Comparison of ENCODE assay signal across 8 cellular contexts in the genomic region with DNA sequence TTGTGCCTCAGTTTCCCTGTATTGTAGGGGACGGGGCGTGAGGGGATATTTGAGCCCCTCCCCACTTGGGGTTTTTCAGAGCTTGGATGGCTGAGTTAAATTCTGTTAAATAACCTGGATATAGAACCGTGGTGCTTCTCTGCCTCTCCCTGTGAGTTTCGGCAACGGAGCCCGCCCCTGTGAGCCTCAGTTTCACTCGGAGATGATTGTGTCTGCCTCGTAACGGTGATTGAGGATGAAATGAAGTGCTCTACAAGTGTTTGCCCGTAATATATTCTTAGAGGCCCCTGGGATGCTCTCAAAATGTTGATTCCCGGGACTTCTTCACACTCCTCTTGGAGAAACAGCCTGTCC. TPM values are rescaled to one million over a fixed set of nuclear protein-coding genes. Genes with fewer than 3 reads are reported as not detected.
A peak's percentile ranks its signal among the peaks of the same experiment; 100 is the strongest.
DNase-seq lines count a peak whose midpoint lies in the region; ATAC-seq and TF ChIP-seq lines count a peak whose summit lies in the region.

No MANE protein-coding gene starts in this region.

- H3K9ac ChIP-seq in HUES48 (ENCODE audit: low read depth, low read length): peak overlapping the region; percentile 42

- H3K4me1 ChIP-seq in ACC112 (ENCODE audit: control insufficient read depth, insufficient read depth, low read length, unreplicated experiment) (peaks cover 9% of the 10 kb centered on the region), HUES48 (ENCODE audit: control insufficient read depth, insufficient read depth, low read length) (peaks cover 6% of the 10 kb centered on the region; the same call in 1 of the 2 replicates), mesodermal cell (ENCODE audit: control insufficient read depth, insufficient read depth, low read length, poor library complexity, severe bottlenecking) (peaks cover 3% of the 10 kb centered on the region)

- H3K36me3 ChIP-seq in ACC112 (ENCODE audit: insufficient read depth, low read length): no peaks in the 10 kb centered on the region
- peaks cover 22% of the 10 kb centered on the region for H3K36me3 ChIP-seq in HUES48 (ENCODE audit: control insufficient read depth, insufficient read depth, low read length)
- H3K36me3 ChIP-seq in brain microvascular endothelial cell (replicated peaks): peaks cover 11% of the 10 kb centered on the region
- peaks cover 17% of the 10 kb centered on the region for H3K36me3 ChIP-seq in mesodermal cell (ENCODE audit: control insufficient read depth, insufficient read depth, low read length)

- 17 to 23% methylated on average over 8 to 10 of the region's 11 CpGs for WGBS in mesodermal cell (ENCODE audit: insufficient coverage in 2 of 2), 2 experiments

- H3K27ac ChIP-seq in ACC112 (ENCODE audit: low read depth, low read length) (peak overlapping the region; percentile 68), HUES48 (ENCODE audit: low read depth, low read length) (peak overlapping the region; percentile 72), brain microvascular endothelial cell (peak overlapping the region; percentile 80), mesodermal cell (ENCODE audit: low read depth, low read length, severe bottlenecking) (peak overlapping the region; percentile 10)

- no peak for DNase-seq in brain microvascular endothelial cell
- no peak for DNase-seq in DMS 273 (lab: John Stamatoyannopoulos, UW; ENCODE audit: unreplicated experiment)
- DNase-seq in COLO668 (lab: John Stamatoyannopoulos, UW; ENCODE audit: unreplicated experiment): no peak

- ATAC-seq in GM19035 (IDR thresholded peaks at IDR 0.05; ENCODE audit: unreplicated experiment): no peak
- ATAC-seq in HG03108 (IDR thresholded peaks at IDR 0.05; ENCODE audit: unreplicated experiment): no peak

- H2AFZ ChIP-seq in ACC112 (ENCODE audit: low read length, unreplicated experiment): peak overlapping the region; percentile 69

- H3K79me2 ChIP-seq in ACC112 (ENCODE audit: control insufficient read depth, insufficient read depth, low read length, unreplicated experiment): peaks cover 31% of the 10 kb centered on the region

- H3K4me3 ChIP-seq in ACC112 (ENCODE audit: low read depth, low read length): peak overlapping the region; percentile 97
- peak overlapping the region; percentile 81 for H3K4me3 ChIP-seq in HUES48 (ENCODE audit: low read depth, low read length)
- H3K4me3 ChIP-seq in brain microvascular endothelial cell (ENCODE audit: low read depth, low read length): peak overlapping the region; percentile 99
- peak overlapping the region; percentile 71 for H3K4me3 ChIP-seq in mesodermal cell (ENCODE audit: extremely low read depth, insufficient read depth, low read length, poor library complexity, severe bottlenecking)

- no peak for TF ChIP-seq CTCF in brain microvascular endothelial cell (IDR thresholded peaks at IDR 0.05; ENCODE audit: low read depth, low read length, missing control alignments)

- H3K27me3 ChIP-seq in ACC112 (ENCODE audit: insufficient read depth, low read length) (no peaks in the 10 kb centered on the region), HUES48 (ENCODE audit: control insufficient read depth, insufficient read depth, low read length) (no peaks in the 10 kb centered on the region), brain microvascular endothelial cell (replicated peaks) (no peaks in the 10 kb centered on the region)

- no peaks in the 10 kb centered on the region for H3K9me3 ChIP-seq in HUES48 (ENCODE audit: control insufficient read depth, insufficient read depth, low read length)
- no peaks in the 10 kb centered on the region for H3K9me3 ChIP-seq in mesodermal cell (ENCODE audit: control insufficient read depth, low read length)

- in situ Hi-C loops in brain microvascular endothelial cell (cut with HindIII; ENCODE audit: low pct_ligation_motif_present, low sequenced_read_pairs): no loop called here

RNA-seq across cellular contexts. Expression of a gene that starts 0.5 kb away (rescaled TPM):
- 129 TPM for polyA plus RNA-seq in mesodermal cell (2013, experiment 1 of 2)
- polyA plus RNA-seq in mesodermal cell (2013, experiment 2 of 2): 107 TPM

RNA-seq across cellular contexts. Expression of a gene that starts 13.5 kb away (rescaled TPM):
- polyA plus RNA-seq in mesodermal cell (2013, experiment 1 of 2): 1,619 TPM
- 1,435 TPM for polyA plus RNA-seq in mesodermal cell (2013, experiment 2 of 2)

RNA-seq across cellular contexts. Expression of a gene that starts 14.8 kb away (rescaled TPM):
- polyA plus RNA-seq in mesodermal cell (2013, experiment 1 of 2): 225 TPM
- polyA plus RNA-seq in mesodermal cell (2013, experiment 2 of 2): 200 TPM

RNA-seq across cellular contexts. Expression of a gene that starts 30.4 kb away (rescaled TPM):
- polyA plus RNA-seq in mesodermal cell (2013, experiment 1 of 2): 45.8 TPM
- 41.5 TPM for polyA plus RNA-seq in mesodermal cell (2013, experiment 2 of 2)

RNA-seq across cellular contexts. Expression of a gene that starts 36.3 kb away (rescaled TPM):
- polyA plus RNA-seq in mesodermal cell (2013, experiment 1 of 2): 8.6 TPM
- polyA plus RNA-seq in mesodermal cell (2013, experiment 2 of 2): 9.1 TPM

Comparison
In these comparisons a context has a peak if more than half of its experiments do, and no peak if none do; other contexts are left out.
1. H3K27ac ChIP-seq: peak in every context shown above with its lines; median percentile 80 in brain microvascular endothelial cell; 72 in HUES48; 68 in ACC112; 10 in mesodermal cell.